ENCODE assay signal across 13 cellular contexts in the genomic region with DNA sequence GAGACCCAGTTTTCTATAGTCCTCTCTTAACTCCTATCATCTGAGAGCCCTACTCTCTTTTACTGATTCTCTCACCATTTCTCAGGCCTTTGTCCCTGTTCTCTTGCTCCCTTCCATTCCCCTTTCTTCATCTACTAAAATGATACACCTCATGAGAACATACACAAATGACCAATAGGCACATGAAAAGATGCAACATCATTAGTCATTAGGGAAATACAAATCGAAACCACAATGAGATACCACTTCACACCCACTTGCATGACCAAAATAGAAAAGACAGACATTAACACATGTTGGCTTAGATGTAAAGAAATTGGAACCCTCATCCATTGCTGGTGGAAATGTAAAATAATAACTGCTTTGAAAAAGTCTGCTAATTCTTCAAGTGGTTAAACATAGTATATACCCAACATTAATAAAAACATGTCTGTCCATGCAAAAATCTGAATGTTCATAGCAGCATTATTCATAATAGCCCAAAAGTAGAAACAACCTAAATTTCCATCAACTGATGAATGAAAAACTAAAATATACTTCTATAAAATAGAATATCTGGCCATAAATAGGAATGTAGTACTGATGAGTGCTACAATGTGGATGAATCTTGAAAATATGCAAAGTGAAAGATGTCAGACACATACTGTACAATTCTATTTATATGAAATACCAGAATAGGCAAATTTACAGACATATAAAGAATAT.
DNase-seq lines count a peak whose midpoint lies in the region; ATAC-seq and TF ChIP-seq lines count a peak whose summit lies in the region.
"Had no signal": no experiment of that assay in that cellular context is flagged by ENCODE, and none has a peak within 500 bp of the region (broad histone marks: within the 10 kb centered on the region; RNA-seq: fewer than 3 reads in every experiment).

No MANE protein-coding gene starts in this region.

- no peaks in the 10 kb centered on the region for H3K36me3 ChIP-seq in mammary epithelial cell (ENCODE audit: insufficient read depth, low read length)

- intact Hi-C loops in mammary epithelial cell (cut with micrococcal nuclease): no loop called here
- intact Hi-C loops in activated CD4-positive, alpha-beta memory T cell treated with anti-CD3 and anti-CD28 coated beads for 36 hours (cut with micrococcal nuclease): no loop called here

- DNase-seq in EH (ENCODE audit: low read depth): peak; percentile 62
- peak; percentile 90 for DNase-seq in mammary epithelial cell
- DNase-seq in stimulated activated CD4-positive, alpha-beta T cell treated with anti-CD3 and anti-CD28 coated beads, Interleukin-2, amount 100 ng/mL, for 24 hours: no peak
- DNase-seq in COLO829 (ENCODE audit: low spot score): no peak
- no peak for DNase-seq in activated CD8-positive, alpha-beta memory T cell treated with anti-CD3 and anti-CD28 coated beads, Interleukin-2, amount 50 U/mL, for 4 hours
- no peak for DNase-seq in activated CD4-positive, alpha-beta memory T cell treated with anti-CD3 and anti-CD28 coated beads for 36 hours
- DNase-seq: activated T-cell treated with anti-CD3 and anti-CD28 coated beads, Interleukin-2, amount 50 U/mL, for 24 hours; Caco-2; hypothalamus; NCI-H1105 treated with DMSO at 0.1 percent for 48 hours; stimulated activated CD4-positive, alpha-beta T cell treated with anti-CD3 and anti-CD28 coated beads, Interleukin-1b, Interleukin-23, amount 100 ng/mL, for 48 hours had no signal

- ATAC-seq in GM21390 (IDR thresholded peaks at IDR 0.05; ENCODE audit: unreplicated experiment): peak; percentile 85
- ATAC-seq in HG03280 (IDR thresholded peaks at IDR 0.05; ENCODE audit: unreplicated experiment): peak; percentile 79

- no peak for TF ChIP-seq CTCF in mammary epithelial cell (conservative IDR thresholded peaks at IDR 0.05 in 1 of 2, IDR thresholded peaks at IDR 0.05 in 1 of 2; ENCODE audit: extremely low read depth in 1 of 2, insufficient read depth in 1 of 2, low read depth in 1 of 2, low read length in 2 of 2)

- H3K4me1 ChIP-seq in mammary epithelial cell (ENCODE audit: insufficient read depth, low read length): peaks cover 8% of the 10 kb centered on the region

- no peaks in the 10 kb centered on the region for H3K79me2 ChIP-seq in mammary epithelial cell (ENCODE audit: insufficient read depth, low read length)

- H2AFZ ChIP-seq in mammary epithelial cell (ENCODE audit: low read depth, low read length): no peak overlapping the region

- H3K36me3 Mint-ChIP-seq in activated CD4-positive, alpha-beta memory T cell treated with anti-CD3 and anti-CD28 coated beads for 36 hours: no peaks in the 10 kb centered on the region

- 23% methylated on average over 1 of the region's 1 CpG for WGBS in mammary epithelial cell (ENCODE audit: low coverage, missing lambda C conversion rate)

- peak overlapping the region; percentile 26 for H3K27ac ChIP-seq in mammary epithelial cell (ENCODE audit: insufficient read depth, low read depth, low read length)

- TSS peak; percentile 65 for BruUV-seq in mammary epithelial cell (replicated peaks; lab: Mats Ljungman, UMichigan)

- no peaks in the 10 kb centered on the region for H3K9me3 Mint-ChIP-seq in activated CD4-positive, alpha-beta memory T cell treated with anti-CD3 and anti-CD28 coated beads for 36 hours
- H3K9me3 Mint-ChIP-seq: activated T-cell treated with anti-CD3 and anti-CD28 coated beads, Interleukin-2, amount 50 U/mL, for 24 hours had no signal

- in situ Hi-C loops in mammary epithelial cell (cut with MboI; ENCODE audit: low sequenced_read_pairs in 2 of 2): no loop called here

- POLR2A ChIA-PET in activated CD4-positive, alpha-beta memory T cell treated with anti-CD3 and anti-CD28 coated beads for 36 hours (lab: Charles Lee): no interaction called here

- H3K4me3 ChIP-seq in mammary epithelial cell (replicated peaks in 1 of 3; ENCODE audit: insufficient read depth in 1 of 3, low read depth in 2 of 3, low read length in 3 of 3): no peak overlapping the region

- peaks cover 9% of the 10 kb centered on the region for H3K27me3 Mint-ChIP-seq in activated CD4-positive, alpha-beta memory T cell treated with anti-CD3 and anti-CD28 coated beads for 36 hours

- no peaks in the 10 kb centered on the region for H3K27me3 ChIP-seq in mammary epithelial cell (ENCODE audit: insufficient read depth, low read length)

- H3K9me3 ChIP-seq in mammary epithelial cell (replicated peaks; ENCODE audit: insufficient read depth, low read length): no peaks in the 10 kb centered on the region
- H3K9me3 ChIP-seq: Caco-2 had no signal

- CTCF ChIA-PET in mammary epithelial cell (lab: Charles Lee; ENCODE audit: low non-redundant PET): no interaction called here
- CTCF ChIA-PET in activated CD4-positive, alpha-beta memory T cell treated with anti-CD3 and anti-CD28 coated beads for 36 hours (lab: Charles Lee): no interaction called here

- dilution Hi-C loops in mammary epithelial cell (cut with HindIII; ENCODE audit: low sequenced_read_pairs): no loop called here

- H4K20me1 ChIP-seq in mammary epithelial cell (ENCODE audit: insufficient read depth, low read length): no peaks in the 10 kb centered on the region

- no peak overlapping the region for H3K4me2 ChIP-seq in mammary epithelial cell (ENCODE audit: insufficient read depth, low read depth, low read length)

- H3K4me3 Mint-ChIP-seq in activated CD4-positive, alpha-beta memory T cell treated with anti-CD3 and anti-CD28 coated beads for 36 hours: no peak overlapping the region
- H3K4me3 Mint-ChIP-seq: activated T-cell treated with anti-CD3 and anti-CD28 coated beads, Interleukin-2, amount 50 U/mL, for 24 hours had no signal

- H3K4me1 Mint-ChIP-seq in activated CD4-positive, alpha-beta memory T cell treated with anti-CD3 and anti-CD28 coated beads for 36 hours (ENCODE audit: low read depth): no peaks in the 10 kb centered on the region

- no peak overlapping the region for H3K27ac Mint-ChIP-seq in activated CD4-positive, alpha-beta memory T cell treated with anti-CD3 and anti-CD28 coated beads for 36 hours
- H3K27ac Mint-ChIP-seq: activated T-cell treated with anti-CD3 and anti-CD28 coated beads, Interleukin-2, amount 50 U/mL, for 24 hours had no signal

- no peak overlapping the region for H3K9ac ChIP-seq in mammary epithelial cell (ENCODE audit: insufficient read depth, low read length)

Comparison
In these comparisons a context has a peak if more than half of its experiments do, and no peak if none do; other contexts are left out.
1. DNase-seq: peak in EH (single experiment) and mammary epithelial cell (single experiment); none in stimulated activated CD4-positive, alpha-beta T cell treated with anti-CD3 and anti-CD28 coated beads, Interleukin-2, amount 100 ng/mL, for 24 hours (0 of 2), COLO829 (single experiment), activated CD8-positive, alpha-beta memory T cell treated with anti-CD3 and anti-CD28 coated beads, Interleukin-2, amount 50 U/mL, for 4 hours (single experiment) and activated CD4-positive, alpha-beta memory T cell treated with anti-CD3 and anti-CD28 coated beads for 36 hours (single experiment).